8 cellular contexts compared by ENCODE assay signal in the genomic region with DNA sequence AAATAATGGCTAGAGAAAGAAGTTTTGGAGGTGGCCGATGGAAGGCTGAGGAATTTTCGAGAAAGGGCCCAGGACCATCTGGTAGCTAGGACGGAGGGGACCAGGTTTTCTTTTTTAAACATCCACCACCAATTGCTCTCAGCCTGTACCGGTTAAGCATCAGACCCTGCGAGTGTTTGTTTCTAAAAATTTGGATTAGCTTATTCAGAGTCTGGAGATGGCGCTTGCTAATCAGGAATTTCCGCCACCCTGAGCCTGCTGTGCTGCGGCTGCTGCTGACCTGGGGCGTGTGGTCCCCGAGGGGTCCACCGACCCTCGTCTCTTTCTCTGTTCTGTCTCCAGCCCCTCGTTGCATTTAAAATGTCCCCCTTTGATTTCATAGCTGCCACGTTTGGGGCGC. TPM values are rescaled to one million over a fixed set of nuclear protein-coding genes. Genes with fewer than 3 reads are reported as not detected.
DNase-seq lines count a peak whose midpoint lies in the region; ATAC-seq, FAIRE-seq and TF ChIP-seq lines count a peak whose summit lies in the region.

No MANE protein-coding gene starts in this region.

- H3K79me2 ChIP-seq in endothelial cell of umbilical vein (ENCODE audit: control insufficient read depth, insufficient read depth, low read length), result peaks cover 55% of the 10 kb centered on the region

- ATAC-seq in Panc1 (no peak), HG02885 (IDR thresholded peaks at IDR 0.05; ENCODE audit: poor library complexity, unreplicated experiment) (no peak), HG02623 (IDR thresholded peaks at IDR 0.05; ENCODE audit: unreplicated experiment) (no peak)

- no peaks in the 10 kb centered on the region for H3K9me1 ChIP-seq in endothelial cell of umbilical vein (replicated peaks; ENCODE audit: control insufficient read depth, extremely low read depth, insufficient read depth, low read length)

- peak overlapping the region; percentile 90 for H3K4me2 ChIP-seq in endothelial cell of umbilical vein (ENCODE audit: insufficient read depth, low read length)

- H3K36me3 ChIP-seq in Panc1 (ENCODE audit: control insufficient read depth, insufficient read depth, low read length), result peaks cover 3% of the 10 kb centered on the region
- H3K36me3 ChIP-seq in endothelial cell of umbilical vein (ENCODE audit: control insufficient read depth in 2 of 2, extremely low read depth in 1 of 2, insufficient read depth in 2 of 2, low read length in 2 of 2), result no peaks in the 10 kb centered on the region

- DNase-seq in GM12864 (ENCODE audit: low read depth) (no peak), Panc1 (ENCODE audit: low read depth, low spot score) (no peak), endothelial cell of umbilical vein (ENCODE audit: low read depth, low spot score) (no peak), skeletal muscle cell (ENCODE audit: low read depth) (no peak), SIG-M5 (lab: John Stamatoyannopoulos, UW) (no peak), ACHN (no peak)

- H4K20me1 ChIP-seq in endothelial cell of umbilical vein (replicated peaks; ENCODE audit: control insufficient read depth, extremely low read depth, insufficient read depth, low read length), result no peaks in the 10 kb centered on the region

- H2AFZ ChIP-seq in endothelial cell of umbilical vein (ENCODE audit: low read depth, low read length), result peak overlapping the region; percentile 45

- TF ChIP-seq POLR2A in endothelial cell of umbilical vein (IDR thresholded peaks at IDR 0.05; ENCODE audit: low read depth, low read length), result no peak

- TF ChIP-seq CTCF in GM12864 (IDR thresholded peaks at IDR 0.05; ENCODE audit: low read depth, low read length, missing control alignments) (no peak), Panc1 (IDR thresholded peaks at IDR 0.05) (no peak), endothelial cell of umbilical vein (IDR thresholded peaks at IDR 0.05; ENCODE audit: extremely low read depth in 1 of 2, insufficient read depth in 1 of 2, low read depth in 1 of 2, low read length in 2 of 2) (no peak)

- BruUV-seq in Panc1 (replicated peaks; lab: Mats Ljungman, UMichigan) (TSS peak; percentile 65), endothelial cell of umbilical vein (replicated peaks; lab: Mats Ljungman, UMichigan) (TSS peak; percentile 22)

- peak overlapping the region; percentile 93 for H3K27ac ChIP-seq in Panc1 (ENCODE audit: low read length)
- H3K27ac ChIP-seq in endothelial cell of umbilical vein (ENCODE audit: insufficient read depth, low read depth, low read length), result peak overlapping the region; percentile 58

- intact Hi-C loops in Panc1 (cut with micrococcal nuclease; ENCODE audit: unreplicated experiment), result loop anchor here (5.0 kb wide), 1 partner anchor 104 kb away; no protein-coding TSS in a partner anchor
- intact Hi-C loops in endothelial cell of umbilical vein (cut with micrococcal nuclease), result loop anchor here (1.0 to 10.0 kb wide), 4 partner anchors 98 to 1831 kb away; no protein-coding TSS in a partner anchor

- H3K4me3 ChIP-seq in GM12864 (ENCODE audit: low read depth, low read length), result peak overlapping the region; percentile 54
- H3K4me3 ChIP-seq in Panc1 (ENCODE audit: low read depth in 2 of 2, low read length in 2 of 2), result peak overlapping the region; percentile 55 to 61
- H3K4me3 ChIP-seq in endothelial cell of umbilical vein (replicated peaks in 1 of 3; ENCODE audit: insufficient read depth in 1 of 3, low read depth in 1 of 3, low read length in 3 of 3), result peak overlapping the region in 1 of 3 experiments; percentile 77
- peak overlapping the region; percentile 65 for H3K4me3 ChIP-seq in skeletal muscle cell (ENCODE audit: low read depth, low read length)

- CTCF ChIA-PET in Panc1 (lab: Charles Lee) (interaction anchor here (1.3 to 2.0 kb wide), 4 partner anchors 40 to 120 kb away, joined by 3 to 24 read pairs (median 6); no protein-coding TSS in a partner anchor), endothelial cell of umbilical vein (lab: Charles Lee) (interaction anchor here (1.0 to 5.6 kb wide), 29 partner anchors 9 to 187 kb away, joined by 3 to 176 read pairs (median 6); a partner anchor contains a TSS)

- H3K27me3 ChIP-seq in Panc1 (ENCODE audit: control insufficient read depth, insufficient read depth, low read length), result no peaks in the 10 kb centered on the region
- no peaks in the 10 kb centered on the region for H3K27me3 ChIP-seq in endothelial cell of umbilical vein (ENCODE audit: control insufficient read depth in 2 of 2, insufficient read depth in 2 of 2, low read length in 2 of 2)

- FAIRE-seq in endothelial cell of umbilical vein (lab: Jason Lieb, UNC), result no peak

- POLR2A ChIA-PET in Panc1 (lab: Charles Lee) (interaction anchor here (0.6 kb wide), 1 partner anchor 38 kb away, joined by 5 read pairs; no protein-coding TSS in a partner anchor), endothelial cell of umbilical vein (lab: Charles Lee) (interaction anchor here (0.5 kb wide), 1 partner anchor 243 kb away, joined by 3 read pairs; no protein-coding TSS in a partner anchor)

- peak overlapping the region; percentile 65 for H3K9ac ChIP-seq in endothelial cell of umbilical vein (replicated peaks; ENCODE audit: extremely low read depth, insufficient read depth, low read length)

- in situ Hi-C loops in Panc1 (cut with HindIII; ENCODE audit: low pct_unique_long_range_greater_than_20kb, low sequenced_read_pairs), result no loop called here
- in situ Hi-C loops in ACHN (cut with HindIII; ENCODE audit: low pct_ligation_motif_present, low pct_unique_long_range_greater_than_20kb, low sequenced_read_pairs), result no loop called here

- H3K4me1 ChIP-seq in Panc1 (ENCODE audit: control insufficient read depth, insufficient read depth, low read length), result peaks cover 33% of the 10 kb centered on the region
- peaks cover 39% of the 10 kb centered on the region for H3K4me1 ChIP-seq in endothelial cell of umbilical vein (ENCODE audit: control insufficient read depth, extremely low read depth, insufficient read depth, low read length)

- dilution Hi-C loops in endothelial cell of umbilical vein (cut with MboI; ENCODE audit: extremely low pct_ligation_motif_present, low sequenced_read_pairs), result no loop called here

- H3K9me3 ChIP-seq in Panc1 (ENCODE audit: control insufficient read depth, insufficient read depth, low read depth, low read length) (no peaks in the 10 kb centered on the region), endothelial cell of umbilical vein (replicated peaks; ENCODE audit: control insufficient read depth, insufficient read depth, low read length) (no peaks in the 10 kb centered on the region)

TF ChIP-seq in endothelial cell of umbilical vein, 7 proteins besides CTCF, POLR2A, EP300 and RAD21 (continues in another document):
- TF ChIP-seq FOS (IDR thresholded peaks at IDR 0.05; ENCODE audit: borderline replicate concordance, insufficient read depth, low read length), result no peak
- TF ChIP-seq MYC (IDR thresholded peaks at IDR 0.05; ENCODE audit: low read depth, low read length), result no peak
- TF ChIP-seq POLR2AphosphoS5 (IDR thresholded peaks at IDR 0.05; ENCODE audit: insufficient read depth, low read depth, low read length), result no peak
- no peak for TF ChIP-seq GATA2 (IDR thresholded peaks at IDR 0.05; ENCODE audit: insufficient read depth, insufficient read length, low read depth, low read length)

RNA-seq across cellular contexts. Expression of a gene that starts 2.0 kb away (rescaled TPM):
- total RNA-seq in Panc1 (2021; ENCODE audit: unreplicated experiment), result 53.6 TPM
- 30.0 TPM for polyA plus RNA-seq in Panc1 (2012; ENCODE audit: insufficient read length)
- 70.8 and 76.8 TPM in 2 replicates for total RNA-seq in endothelial cell of umbilical vein
- polyA plus RNA-seq in endothelial cell of umbilical vein, result 9.1 and 13.3 TPM in 2 replicates
- 16.4 and 17.9 TPM in 2 replicates for polyA plus RNA-seq in endothelial cell of umbilical vein (2011; cell fraction: cytosol; rRNA removed)
- polyA plus RNA-seq in endothelial cell of umbilical vein (2011; cell fraction: nucleus; rRNA removed), result 27.6 and 33.4 TPM in 2 replicates
- polyA plus RNA-seq in endothelial cell of umbilical vein (2012), result 25.6 and 35.2 TPM in 2 replicates
- polyA minus RNA-seq in endothelial cell of umbilical vein, result 18.5 and 22.7 TPM in 2 replicates
- polyA minus RNA-seq in endothelial cell of umbilical vein (2011; cell fraction: cytosol; rRNA and poly(A)+ RNA removed), result 27.3 TPM
- 17.8 and 24.1 TPM in 2 replicates for polyA minus RNA-seq in endothelial cell of umbilical vein (2011; cell fraction: nucleus; rRNA and poly(A)+ RNA removed)

RNA-seq across cellular contexts. Expression of a gene that starts 8.6 kb away (rescaled TPM):
- total RNA-seq in Panc1 (2021; ENCODE audit: unreplicated experiment), result not detected
- not detected for polyA plus RNA-seq in Panc1 (2012; ENCODE audit: insufficient read length)
- not detected in 2 replicates for total RNA-seq in endothelial cell of umbilical vein
- polyA plus RNA-seq in endothelial cell of umbilical vein, result 0.04 and 0.18 TPM in 2 replicates
- 0.04 and 0.06 TPM in 2 replicates for polyA plus RNA-seq in endothelial cell of umbilical vein (2011; cell fraction: cytosol; rRNA removed)
- 0.12 and 0.27 TPM in 2 replicates for polyA plus RNA-seq in endothelial cell of umbilical vein (2011; cell fraction: nucleus; rRNA removed)
- not detected in 2 replicates for polyA plus RNA-seq in endothelial cell of umbilical vein (2012)
- 1.1 TPM in 1 of 2 replicates, not detected in the other for polyA minus RNA-seq in endothelial cell of umbilical vein
- not detected for polyA minus RNA-seq in endothelial cell of umbilical vein (2011; cell fraction: cytosol; rRNA and poly(A)+ RNA removed)
- 0.58 and 0.87 TPM in 2 replicates for polyA minus RNA-seq in endothelial cell of umbilical vein (2011; cell fraction: nucleus; rRNA and poly(A)+ RNA removed)

RNA-seq across cellular contexts. Expression of a gene that starts 43.8 kb away (rescaled TPM):
- 157 TPM for total RNA-seq in Panc1 (2021; ENCODE audit: unreplicated experiment)
- 198 TPM for polyA plus RNA-seq in Panc1 (2012; ENCODE audit: insufficient read length)
- total RNA-seq in endothelial cell of umbilical vein, result 76.8 and 77.9 TPM in 2 replicates
- 88.9 and 90.0 TPM in 2 replicates for polyA plus RNA-seq in endothelial cell of umbilical vein
- 57.6 and 69.6 TPM in 2 replicates for polyA plus RNA-seq in endothelial cell of umbilical vein (2011; cell fraction: cytosol; rRNA removed)
- polyA plus RNA-seq in endothelial cell of umbilical vein (2011; cell fraction: nucleus; rRNA removed), result 21.7 and 23.4 TPM in 2 replicates
- 72.7 and 91.1 TPM in 2 replicates for polyA plus RNA-seq in endothelial cell of umbilical vein (2012)
- polyA minus RNA-seq in endothelial cell of umbilical vein, result 46.3 and 69.7 TPM in 2 replicates
- 93.0 TPM for polyA minus RNA-seq in endothelial cell of umbilical vein (2011; cell fraction: cytosol; rRNA and poly(A)+ RNA removed)
- 17.7 and 24.2 TPM in 2 replicates for polyA minus RNA-seq in endothelial cell of umbilical vein (2011; cell fraction: nucleus; rRNA and poly(A)+ RNA removed)

RNA-seq across cellular contexts. Expression of a gene that starts 57.6 kb away (rescaled TPM):
- total RNA-seq in Panc1 (2021; ENCODE audit: unreplicated experiment) (18.4 TPM), endothelial cell of umbilical vein (30.8 and 37.2 TPM in 2 replicates)
- polyA plus RNA-seq in Panc1 (2012; ENCODE audit: insufficient read length), result 27.4 TPM
- polyA plus RNA-seq in endothelial cell of umbilical vein, result 12.4 and 14.4 TPM in 2 replicates
- 7.6 and 10.7 TPM in 2 replicates for polyA plus RNA-seq in endothelial cell of umbilical vein (2011; cell fraction: cytosol; rRNA removed)
- polyA plus RNA-seq in endothelial cell of umbilical vein (2011; cell fraction: nucleus; rRNA removed), result 28.7 and 32.4 TPM in 2 replicates
- 12.7 and 17.7 TPM in 2 replicates for polyA plus RNA-seq in endothelial cell of umbilical vein (2012)
- polyA minus RNA-seq in endothelial cell of umbilical vein, result 17.4 and 29.3 TPM in 2 replicates
- polyA minus RNA-seq in endothelial cell of umbilical vein (2011; cell fraction: cytosol; rRNA and poly(A)+ RNA removed), result 22.4 TPM
- 32.7 and 40.2 TPM in 2 replicates for polyA minus RNA-seq in endothelial cell of umbilical vein (2011; cell fraction: nucleus; rRNA and poly(A)+ RNA removed)
